Comparison of ENCODE assay signal across 8 cellular contexts in the genomic region with DNA sequence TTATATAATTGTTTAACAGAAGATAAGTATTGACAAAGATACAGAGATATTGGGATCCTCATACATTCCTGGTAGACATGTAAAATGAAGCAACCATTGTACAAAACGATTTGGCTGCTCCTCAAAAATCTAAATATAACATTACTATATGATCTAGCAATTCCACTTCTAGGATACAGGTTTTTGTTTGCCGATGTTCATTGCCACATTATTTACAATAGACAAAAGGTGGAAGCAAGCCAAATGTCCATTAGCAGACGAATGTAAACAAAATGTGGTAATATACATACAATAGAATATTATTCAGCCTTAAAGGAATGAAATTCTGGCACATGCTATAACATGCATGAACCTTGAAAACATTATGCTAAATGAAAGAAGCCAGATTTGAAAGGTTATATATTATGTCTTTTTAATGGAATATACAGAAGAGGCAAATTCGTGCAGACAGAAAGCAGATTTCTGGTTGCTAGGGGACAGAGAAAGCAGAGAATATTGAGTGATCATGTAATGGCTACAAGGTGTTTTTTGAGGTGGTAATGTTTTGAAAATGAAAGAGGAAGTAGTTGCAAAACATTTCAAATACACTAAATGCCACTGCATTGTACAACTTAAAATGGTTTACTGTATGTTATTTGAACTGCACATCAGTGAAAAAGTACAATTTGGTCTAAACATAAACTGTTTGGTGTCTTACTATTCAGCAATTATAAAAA. TPM values are rescaled to one million over a fixed set of nuclear protein-coding genes. Genes with fewer than 3 reads are reported as not detected.
DNase-seq lines count a peak whose midpoint lies in the region; ATAC-seq and TF ChIP-seq lines count a peak whose summit lies in the region.

No MANE protein-coding gene starts in this region.

- no peak overlapping the region for H3K14ac ChIP-seq in mesenchymal stem cell (ENCODE audit: low read length in 2 of 2)

- intact Hi-C loops in left ventricle myocardium superior (cut with micrococcal nuclease) = no loop called here

- no peak overlapping the region for H2AK5ac ChIP-seq in mesenchymal stem cell (ENCODE audit: low read length, severe bottlenecking)

- no peak overlapping the region for H3K4me2 ChIP-seq in mesenchymal stem cell (ENCODE audit: low read length, poor library complexity, severe bottlenecking)

- H2BK120ac ChIP-seq in mesenchymal stem cell (ENCODE audit: low read depth, low read length) = no peak overlapping the region

- no peak overlapping the region for H3K4me3 ChIP-seq in mesenchymal stem cell (ENCODE audit: insufficient read depth in 1 of 2, low read depth in 1 of 2, low read length in 2 of 2)
- no peak overlapping the region for H3K4me3 ChIP-seq in BE2C (ENCODE audit: low read depth, low read length)

- H2BK15ac ChIP-seq in mesenchymal stem cell (ENCODE audit: low read depth, poor library complexity, severe bottlenecking) = no peak overlapping the region

- H3K9me3 ChIP-seq in mesenchymal stem cell (ENCODE audit: control insufficient read depth, low read length) = no peaks in the 10 kb centered on the region
- no peaks in the 10 kb centered on the region for H3K9me3 ChIP-seq in BE2C

- H3K27me3 ChIP-seq in mesenchymal stem cell (ENCODE audit: control insufficient read depth in 1 of 2, insufficient read depth in 1 of 2, low read length in 2 of 2) (no peaks in the 10 kb centered on the region), BE2C (peaks cover 14% of the 10 kb centered on the region)

- H2BK12ac ChIP-seq in mesenchymal stem cell (ENCODE audit: low read length in 2 of 2) = no peak overlapping the region

- DNase-seq in NOMO-1 (lab: John Stamatoyannopoulos, UW; ENCODE audit: unreplicated experiment in 2 of 2) (peak; percentile 25 to 82), NOMO-1 treated with dmso at 0.1 percent for 144 hours (lab: John Stamatoyannopoulos, UW; ENCODE audit: unreplicated experiment) (no peak), NCI-H1417 treated with DMSO at 0.1 percent for 48 hours (lab: John Stamatoyannopoulos, UW) (peak; percentile 66), mesenchymal stem cell (peak; percentile 22), BE2C (no peak), left ventricle myocardium superior (no peak)
- no peak for DNase-seq in effector CD8-positive, alpha-beta T cell (lab: John Stamatoyannopoulos, UW)

- H3K9ac ChIP-seq in mesenchymal stem cell (ENCODE audit: low read length) = no peak overlapping the region

- no peak overlapping the region for H3K18ac ChIP-seq in mesenchymal stem cell (ENCODE audit: low read depth in 1 of 2, low read length in 2 of 2)

- WGBS in mesenchymal stem cell = 58% methylated on average over 1 of the region's 4 CpGs

- no peak overlapping the region for H3K23ac ChIP-seq in mesenchymal stem cell (ENCODE audit: low read length in 2 of 2)

- no peak overlapping the region for H2AFZ ChIP-seq in mesenchymal stem cell (ENCODE audit: low read depth, low read length)

- H3K27ac ChIP-seq in mesenchymal stem cell (ENCODE audit: low read length, poor library complexity, severe bottlenecking) = no peak overlapping the region

- H3K4me1 ChIP-seq in mesenchymal stem cell (ENCODE audit: control insufficient read depth, insufficient read depth, low read depth, low read length) = no peaks in the 10 kb centered on the region
- no peaks in the 10 kb centered on the region for H3K4me1 ChIP-seq in BE2C

- no peak overlapping the region for H4K91ac ChIP-seq in mesenchymal stem cell (ENCODE audit: low read length)

- no peak overlapping the region for H4K8ac ChIP-seq in mesenchymal stem cell (ENCODE audit: low read length)

- H3K4ac ChIP-seq in mesenchymal stem cell (ENCODE audit: low read depth in 1 of 2, low read length in 2 of 2) = no peak overlapping the region

- ATAC-seq in HG02884 (IDR thresholded peaks at IDR 0.05; ENCODE audit: unreplicated experiment) = peak; percentile 98
- no peak for ATAC-seq in left ventricle myocardium superior

- no peak overlapping the region for H2BK5ac ChIP-seq in mesenchymal stem cell (ENCODE audit: low read depth, low read length, poor library complexity, severe bottlenecking)

- no peak for TF ChIP-seq CTCF in BE2C (IDR thresholded peaks at IDR 0.05; ENCODE audit: low read depth, low read length)

- H3K36me3 ChIP-seq in mesenchymal stem cell (ENCODE audit: control insufficient read depth in 1 of 2, insufficient read depth in 2 of 2, low read depth in 1 of 2, low read length in 2 of 2) (no peaks in the 10 kb centered on the region), BE2C (no peaks in the 10 kb centered on the region)

- no peaks in the 10 kb centered on the region for H3K79me1 ChIP-seq in mesenchymal stem cell (replicated peaks; ENCODE audit: low read length, poor library complexity, severe bottlenecking)

RNA-seq across cellular contexts. Expression of a gene that starts 44.9 kb away (rescaled TPM):
- 17.3 TPM for polyA plus RNA-seq in mesenchymal stem cell (2013, experiment 1 of 2)
- 20.0 TPM for polyA plus RNA-seq in mesenchymal stem cell (2013, experiment 2 of 2)
- 20.9 TPM for polyA plus RNA-seq in BE2C (2012; ENCODE audit: insufficient read depth, insufficient read length, low read depth)
- 7.7 TPM for total RNA-seq in left ventricle myocardium superior

Comparison
In these comparisons a context has a peak if more than half of its experiments do, and no peak if none do; other contexts are left out.
1. DNase-seq: peak in NOMO-1 (2 of 2), NCI-H1417 treated with DMSO at 0.1 percent for 48 hours (single experiment) and mesenchymal stem cell (single experiment); none in NOMO-1 treated with dmso at 0.1 percent for 144 hours (single experiment), BE2C (single experiment), effector CD8-positive, alpha-beta T cell (single experiment) and left ventricle myocardium superior (single experiment).